19 cellular contexts compared by ENCODE assay signal in genomic region chr9:19649672-19650071, GRCh38.
"Had no signal": no experiment of that assay in that cellular context is flagged by ENCODE, and none has a peak within 500 bp of the region (broad histone marks: within the 10 kb centered on the region; RNA-seq: fewer than 3 reads in every experiment).

No MANE protein-coding gene starts in this region.

- ATAC-seq: foreskin keratinocyte; left colon; naive thymus-derived CD4-positive, alpha-beta T cell; psoas muscle; right lobe of liver; stimulated activated effector memory CD8-positive, alpha-beta T cell treated with anti-CD3 and anti-CD28 coated beads, Interleukin-12 subunit alpha, Interleukin-12 subunit beta, amount 100 ng/mL, for 72 hours; stimulated activated naive CD8-positive, alpha-beta T cell treated with anti-CD3 and anti-CD28 coated beads, Interleukin-15, Interleukin-2, amounts not matched to agents 100 U/mL and 50 U/mL, for 24 hours; upper lobe of right lung had no signal

- H3K4me1 Mint-ChIP-seq: endodermal cell; naive thymus-derived CD4-positive, alpha-beta T cell; stimulated activated effector memory CD8-positive, alpha-beta T cell treated with anti-CD3 and anti-CD28 coated beads, Interleukin-12 subunit alpha, Interleukin-12 subunit beta, amount 100 ng/mL, for 72 hours had no signal

- H3K9me3 ChIP-seq: psoas muscle, right lobe of liver, testis, tibial nerve, upper lobe of right lung had no signal

- H3K36me3 Mint-ChIP-seq: naive thymus-derived CD4-positive, alpha-beta T cell; stimulated activated effector memory CD8-positive, alpha-beta T cell treated with anti-CD3 and anti-CD28 coated beads, Interleukin-12 subunit alpha, Interleukin-12 subunit beta, amount 100 ng/mL, for 72 hours had no signal

- H3K27ac ChIP-seq: foreskin keratinocyte, hepatocyte, psoas muscle, right lobe of liver, testis, tibial nerve, upper lobe of right lung had no signal

- H3K27ac Mint-ChIP-seq: endodermal cell; naive thymus-derived CD4-positive, alpha-beta T cell; nephron progenitor cell; stimulated activated effector memory CD8-positive, alpha-beta T cell treated with anti-CD3 and anti-CD28 coated beads, Interleukin-12 subunit alpha, Interleukin-12 subunit beta, amount 100 ng/mL, for 72 hours had no signal

- DNase-seq: dermis blood vessel endothelial cell; effector CD4-positive, alpha-beta T cell; endodermal cell; foreskin keratinocyte; head of caudate nucleus; kidney; left colon; naive thymus-derived CD4-positive, alpha-beta T cell; nephron progenitor cell; psoas muscle; right lobe of liver; stimulated activated CD4-positive, alpha-beta T cell treated with anti-CD3 and anti-CD28 coated beads, Interleukin-4, amount 100 ng/mL, for 1 hour; stimulated activated CD8-positive, alpha-beta memory T cell treated with anti-CD3 and anti-CD28 coated beads, Interleukin-4, amount 100 ng/mL, for 48 hours; stimulated activated naive CD8-positive, alpha-beta T cell treated with anti-CD3 and anti-CD28 coated beads, Interleukin-15, Interleukin-2, amounts not matched to agents 100 U/mL and 50 U/mL, for 24 hours; testis; upper lobe of right lung had no signal

- H3K4me3 ChIP-seq: hepatocyte, psoas muscle, right lobe of liver, testis, tibial nerve, upper lobe of right lung had no signal

- H3K4me3 Mint-ChIP-seq: endodermal cell; naive thymus-derived CD4-positive, alpha-beta T cell; nephron progenitor cell; stimulated activated effector memory CD8-positive, alpha-beta T cell treated with anti-CD3 and anti-CD28 coated beads, Interleukin-12 subunit alpha, Interleukin-12 subunit beta, amount 100 ng/mL, for 72 hours had no signal
